ENCODE assay signal across 16 cellular contexts in genomic region chr17:30333503-30334240, GRCh38. TPM values are rescaled to one million over a fixed set of nuclear protein-coding genes. Genes with fewer than 3 reads are reported as not detected.
A peak's percentile ranks its signal among the peaks of the same experiment; 100 is the strongest.
DNase-seq lines count a peak whose midpoint lies in the region; ATAC-seq, FAIRE-seq and TF ChIP-seq lines count a peak whose summit lies in the region.
"Had no signal": no experiment of that assay in that cellular context is flagged by ENCODE, and none has a peak within 500 bp of the region (broad histone marks: within the 10 kb centered on the region; RNA-seq: fewer than 3 reads in every experiment).

TMIGD1 (minus strand) TSS chr17:30334057; CDS start chr17:30332133, 1,924 bp downstream.

- 45% methylated on average over 6 of the region's 6 CpGs for WGBS in liver

- no peak for TF ChIP-seq CTCF in liver (IDR thresholded peaks at IDR 0.05; ENCODE audit: low read depth, low read length, missing input control)
- no peak for TF ChIP-seq CTCF in ascending aorta (IDR thresholded peaks at IDR 0.05)

- H3K36me3 ChIP-seq in CD4-positive, CD25-positive, alpha-beta regulatory T cell (ENCODE audit: control insufficient read depth, insufficient read depth, low read length) = no peaks in the 10 kb centered on the region
- H3K36me3 ChIP-seq in liver (ENCODE audit: control insufficient read depth in 4 of 4, insufficient read depth in 3 of 4, low read depth in 1 of 4, low read length in 3 of 4) (no peaks in the 10 kb centered on the region), ascending aorta (no peaks in the 10 kb centered on the region)
- H3K36me3 ChIP-seq: esophagus squamous epithelium had no signal

- peaks cover 4% of the 10 kb centered on the region for H3K27me3 Mint-ChIP-seq in CD4-positive, CD25-positive, alpha-beta regulatory T cell
- H3K27me3 Mint-ChIP-seq in activated T-helper 17 cell treated with anti-CD3 and anti-CD28 coated beads, Interleukin-2, amount 50 U/mL, for 72 hours = no peaks in the 10 kb centered on the region

- H3K4me1 Mint-ChIP-seq in CD4-positive, CD25-positive, alpha-beta regulatory T cell = peaks cover 17 to 40% (median 29%) of the 10 kb centered on the region in 4 donors
- H3K4me1 Mint-ChIP-seq in activated T-helper 17 cell treated with anti-CD3 and anti-CD28 coated beads, Interleukin-2, amount 50 U/mL, for 72 hours = peaks cover 32% of the 10 kb centered on the region

- peaks cover 0 to 3% (median 0%) of the 10 kb centered on the region in 7 donors for H3K9me3 Mint-ChIP-seq in CD4-positive, CD25-positive, alpha-beta regulatory T cell
- H3K9me3 Mint-ChIP-seq in activated T-helper 17 cell treated with anti-CD3 and anti-CD28 coated beads, Interleukin-2, amount 50 U/mL, for 72 hours = no peaks in the 10 kb centered on the region

- H3K27ac ChIP-seq in CD4-positive, CD25-positive, alpha-beta regulatory T cell (ENCODE audit: insufficient read depth, low read length, poor library complexity, severe bottlenecking) = no peak within 1 kb of the TSS
- H3K27ac ChIP-seq in liver (ENCODE audit: low read depth in 1 of 2, low read length in 2 of 2) (no peak within 1 kb of the TSS), ascending aorta (no peak within 1 kb of the TSS)

- H3K9me3 ChIP-seq in CD4-positive, CD25-positive, alpha-beta regulatory T cell (ENCODE audit: control insufficient read depth in 2 of 2, low read length in 2 of 2) = no peaks in the 10 kb centered on the region
- H3K9me3 ChIP-seq in liver (ENCODE audit: control insufficient read depth in 4 of 4, low read length in 3 of 4) = no peaks in the 10 kb centered on the region
- H3K9me3 ChIP-seq in ascending aorta = no peaks in the 10 kb centered on the region
- H3K9me3 ChIP-seq: esophagus squamous epithelium had no signal

- H3K4me1 ChIP-seq in CD4-positive, CD25-positive, alpha-beta regulatory T cell (ENCODE audit: control insufficient read depth, insufficient read depth, low read length, poor library complexity, severe bottlenecking) = peaks cover 32% of the 10 kb centered on the region
- H3K4me1 ChIP-seq in liver (ENCODE audit: control insufficient read depth in 4 of 4, insufficient read depth in 4 of 4, low read length in 3 of 4) (peaks cover 6 to 21% (median 17%) of the 10 kb centered on the region in 4 donors), ascending aorta (no peaks in the 10 kb centered on the region)

- H3K27me3 ChIP-seq in CD4-positive, CD25-positive, alpha-beta regulatory T cell (ENCODE audit: control insufficient read depth, insufficient read depth, low read length) = no peaks in the 10 kb centered on the region
- peaks cover 0 to 7% (median 2%) of the 10 kb centered on the region in 4 donors for H3K27me3 ChIP-seq in liver (ENCODE audit: control insufficient read depth in 4 of 4, insufficient read depth in 4 of 4, low read length in 3 of 4)
- no peaks in the 10 kb centered on the region for H3K27me3 ChIP-seq in ascending aorta
- H3K27me3 ChIP-seq: esophagus squamous epithelium had no signal

- H3K9ac ChIP-seq in liver (ENCODE audit: low read depth in 1 of 2, low read length in 2 of 2) = no peak within 1 kb of the TSS

- no peak for ATAC-seq in CD4-positive, CD25-positive, alpha-beta regulatory T cell (ENCODE audit: low read depth in 2 of 2)
- no peak for ATAC-seq in activated T-helper 17 cell treated with anti-CD3 and anti-CD28 coated beads, Interleukin-2, amount 50 U/mL, for 72 hours (replicated peaks)

- H3K4me3 Mint-ChIP-seq in CD4-positive, CD25-positive, alpha-beta regulatory T cell = peak within 1 kb of the TSS in 1 of 4 donors; percentile 33
- peak within 1 kb of the TSS; percentile 57 for H3K4me3 Mint-ChIP-seq in activated T-helper 17 cell treated with anti-CD3 and anti-CD28 coated beads, Interleukin-2, amount 50 U/mL, for 72 hours

- peak within 1 kb of the TSS in 2 of 3 donors; percentile 44 to 48 for H3K27ac Mint-ChIP-seq in CD4-positive, CD25-positive, alpha-beta regulatory T cell
- H3K27ac Mint-ChIP-seq in activated T-helper 17 cell treated with anti-CD3 and anti-CD28 coated beads, Interleukin-2, amount 50 U/mL, for 72 hours = peak within 1 kb of the TSS; percentile 70

- peak; percentile 20 to 42 for TF ChIP-seq RAD21 in liver (IDR thresholded peaks at IDR 0.05)

- intact Hi-C loops in ascending aorta (cut with DNase I) = no loop called here

- H3K4me3 ChIP-seq in CD4-positive, CD25-positive, alpha-beta regulatory T cell (ENCODE audit: low read depth, low read length) = no peak within 1 kb of the TSS
- H3K4me3 ChIP-seq in liver (ENCODE audit: low read depth in 1 of 3, low read length in 3 of 3) (no peak within 1 kb of the TSS), ascending aorta (no peak within 1 kb of the TSS)
- H3K4me3 ChIP-seq: esophagus squamous epithelium, skin epidermis had no signal

- H3K36me3 Mint-ChIP-seq in CD4-positive, CD25-positive, alpha-beta regulatory T cell = no peaks in the 10 kb centered on the region
- no peaks in the 10 kb centered on the region for H3K36me3 Mint-ChIP-seq in activated T-helper 17 cell treated with anti-CD3 and anti-CD28 coated beads, Interleukin-2, amount 50 U/mL, for 72 hours (ENCODE audit: low read depth)

- peak; percentile 18 for FAIRE-seq in GM19239 (lab: Jason Lieb, UNC)
- FAIRE-seq: H54 had no signal

- no peak for DNase-seq in CD4-positive, CD25-positive, alpha-beta regulatory T cell
- DNase-seq in GM19239 (ENCODE audit: insufficient read length, low spot score) (no peak), COLO829 (ENCODE audit: low spot score) (no peak), HT-29 (ENCODE audit: low spot score) (no peak), ascending aorta (ENCODE audit: low spot score in 2 of 2) (no peak)
- DNase-seq: activated CD4-positive, alpha-beta T cell treated with anti-CD3 and anti-CD28 coated beads, Interleukin-2, amount 50 U/mL, for 1 hour; esophagus squamous epithelium; hypothalamus; nucleus accumbens; SW 1271 had no signal

TF ChIP-seq in liver, 16 proteins besides CTCF, POLR2A, EP300 and RAD21:
- TF ChIP-seq ZBTB33 (IDR thresholded peaks at IDR 0.05) = peak; percentile 38
- peak; percentile 10 to 57 for TF ChIP-seq JUND (IDR thresholded peaks at IDR 0.05)
- no peak for TF ChIP-seq MAX (IDR thresholded peaks at IDR 0.05)
- TF ChIP-seq SP1 (IDR thresholded peaks at IDR 0.05) = peak; percentile 32
- peak; percentile 22 for TF ChIP-seq YY1 (IDR thresholded peaks at IDR 0.05)
- peak; percentile 28 to 64 for TF ChIP-seq RXRA (IDR thresholded peaks at IDR 0.05)
- TF ChIP-seq EGR1 (IDR thresholded peaks at IDR 0.05; ENCODE audit: low read depth in 2 of 2) = no peak
- TF ChIP-seq GABPA (IDR thresholded peaks at IDR 0.05 in 1 of 2, conservative IDR thresholded peaks at IDR 0.05 in 1 of 2) = no peak
- TF ChIP-seq HNF4A (conservative IDR thresholded peaks at IDR 0.05) = peak; percentile 60 to 68

RNA-seq across cellular contexts. Expression of gene TMIGD1, which starts in this region (rescaled TPM):
- total RNA-seq in CD4-positive, CD25-positive, alpha-beta regulatory T cell = not detected
- polyA plus RNA-seq in CD4-positive, CD25-positive, alpha-beta regulatory T cell = not detected
- total RNA-seq in activated T-helper 17 cell treated with anti-CD3 and anti-CD28 coated beads, Interleukin-2, amount 50 U/mL, for 72 hours = not detected
- not detected for total RNA-seq in liver
- not detected for polyA plus RNA-seq in liver
- not detected in 2 replicates for total RNA-seq in HT-29 (2014; rRNA removed; shearing (Covaris generic))
- total RNA-seq in ascending aorta = not detected
- total RNA-seq: esophagus squamous epithelium, lung microvascular endothelial cell, M059J had no signal
